In the genomic region with DNA sequence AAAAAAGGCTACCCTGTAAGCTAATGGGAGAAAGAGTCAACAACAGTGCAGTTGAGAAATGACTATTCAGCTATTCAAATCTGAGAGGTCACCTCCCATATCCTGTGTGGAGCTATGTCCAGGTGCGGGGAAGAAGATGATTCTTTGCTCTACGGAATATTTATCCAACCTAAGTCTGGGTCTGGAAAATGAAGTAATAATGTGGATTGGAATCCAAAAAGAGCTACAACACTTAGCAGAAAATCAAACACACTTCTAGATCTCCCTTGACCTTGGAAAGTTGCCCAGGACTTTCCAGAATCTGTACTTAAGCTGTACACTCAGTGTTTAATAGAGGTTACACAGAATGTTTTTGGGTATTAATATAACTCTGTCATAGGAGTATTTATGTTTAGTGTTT, we compare ENCODE assay signal across 23 cellular contexts.
DNase-seq lines count a peak whose midpoint lies in the region; ATAC-seq, FAIRE-seq and TF ChIP-seq lines count a peak whose summit lies in the region.
"Had no signal": no experiment of that assay in that cellular context is flagged by ENCODE, and none has a peak within 500 bp of the region (broad histone marks: within the 10 kb centered on the region; RNA-seq: fewer than 3 reads in every experiment).

No MANE protein-coding gene starts in this region.

- H3K27ac Mint-ChIP-seq in activated T-helper 17 cell treated with anti-CD3 and anti-CD28 coated beads, Interleukin-2, amount 50 U/mL, for 72 hours: no peak overlapping the region
- H3K27ac Mint-ChIP-seq: activated CD8-positive, alpha-beta T cell treated with anti-CD3 and anti-CD28 coated beads, Interleukin-2, amount 10 ng/mL, durations not matched to agents 7 days and 5 days; activated naive CD4-positive, alpha-beta T cell treated with anti-CD3 and anti-CD28 coated beads for 36 hours; natural killer cell treated with Interleukin-12 subunit alpha and Interleukin-12 subunit beta and Interleukin-15 and Interleukin-18, amount 100 ng/mL, for 72 hours had no signal

- H3K36me3 Mint-ChIP-seq in activated T-helper 17 cell treated with anti-CD3 and anti-CD28 coated beads, Interleukin-2, amount 50 U/mL, for 72 hours (ENCODE audit: low read depth): no peaks in the 10 kb centered on the region
- H3K36me3 Mint-ChIP-seq: natural killer cell treated with Interleukin-12 subunit alpha and Interleukin-12 subunit beta and Interleukin-15 and Interleukin-18, amount 100 ng/mL, for 72 hours had no signal

- no peaks in the 10 kb centered on the region for H3K4me1 Mint-ChIP-seq in activated T-helper 17 cell treated with anti-CD3 and anti-CD28 coated beads, Interleukin-2, amount 50 U/mL, for 72 hours

- no peaks in the 10 kb centered on the region for H3K9me3 Mint-ChIP-seq in activated T-helper 17 cell treated with anti-CD3 and anti-CD28 coated beads, Interleukin-2, amount 50 U/mL, for 72 hours
- H3K9me3 Mint-ChIP-seq: activated naive CD4-positive, alpha-beta T cell treated with anti-CD3 and anti-CD28 coated beads for 36 hours had no signal

- H3K4me3 ChIP-seq in fibroblast of villous mesenchyme (ENCODE audit: low read depth, low read length): no peak overlapping the region
- H3K4me3 ChIP-seq: HAP-1, tibial nerve had no signal

- H3K4me3 Mint-ChIP-seq in activated T-helper 17 cell treated with anti-CD3 and anti-CD28 coated beads, Interleukin-2, amount 50 U/mL, for 72 hours: no peak overlapping the region
- H3K4me3 Mint-ChIP-seq: activated CD8-positive, alpha-beta T cell treated with anti-CD3 and anti-CD28 coated beads, Interleukin-2, amount 10 ng/mL, durations not matched to agents 7 days and 5 days; activated naive CD4-positive, alpha-beta T cell treated with anti-CD3 and anti-CD28 coated beads for 36 hours; natural killer cell treated with Interleukin-12 subunit alpha and Interleukin-12 subunit beta and Interleukin-15 and Interleukin-18, amount 100 ng/mL, for 72 hours had no signal

- no peak for FAIRE-seq in HTR-8/SVneo (lab: Jason Lieb, UNC)
- FAIRE-seq: kidney had no signal

- no peaks in the 10 kb centered on the region for H3K27me3 Mint-ChIP-seq in activated T-helper 17 cell treated with anti-CD3 and anti-CD28 coated beads, Interleukin-2, amount 50 U/mL, for 72 hours
- H3K27me3 Mint-ChIP-seq: natural killer cell treated with Interleukin-12 subunit alpha and Interleukin-12 subunit beta and Interleukin-15 and Interleukin-18, amount 100 ng/mL, for 72 hours had no signal

- ATAC-seq in activated T-helper 17 cell treated with anti-CD3 and anti-CD28 coated beads, Interleukin-2, amount 50 U/mL, for 72 hours (replicated peaks): no peak
- no peak for ATAC-seq in HG03045 (IDR thresholded peaks at IDR 0.05; ENCODE audit: unreplicated experiment)
- ATAC-seq: activated CD8-positive, alpha-beta T cell treated with anti-CD3 and anti-CD28 coated beads, Interleukin-2, amount 10 ng/mL, durations not matched to agents 7 days and 5 days; natural killer cell treated with Interleukin-12 subunit alpha and Interleukin-12 subunit beta and Interleukin-15 and Interleukin-18, amount 100 ng/mL, for 72 hours had no signal

- DNase-seq in LHCN-M2 (ENCODE audit: low read depth) (peak; percentile 27), astrocyte of the hippocampus (ENCODE audit: low read depth, low spot score) (peak; percentile 39), fibroblast of villous mesenchyme (ENCODE audit: low read depth) (peak; percentile 55), smooth muscle cell of the brain vasculature (ENCODE audit: low read depth, low spot score) (peak; percentile 24), HTR-8/SVneo (ENCODE audit: insufficient read length, low spot score) (no peak)
- DNase-seq in activated CD4-positive, alpha-beta T cell treated with anti-CD3 and anti-CD28 coated beads, Interleukin-2, amount 50 U/mL, for 1 hour: no peak
- DNase-seq: activated CD4-positive, CD25-positive, alpha-beta regulatory T cell; activated CD8-positive, alpha-beta T cell treated with anti-CD3 and anti-CD28 coated beads, Interleukin-2, amount 10 ng/mL, durations not matched to agents 7 days and 5 days; activated naive CD4-positive, alpha-beta T cell treated with anti-CD3 and anti-CD28 coated beads for 36 hours; activated T-cell treated with anti-CD3 and anti-CD28 coated beads, Interleukin-2, amount 50 U/mL, for 1 hour; DMS79 treated with DMSO at 0.1 percent for 48 hours; kidney; mesendoderm; NCI-H1436; NCI-H526 treated with DMSO at 0.1 percent for 48 hours; posterior cingulate gyrus; stimulated activated naive CD4-positive, alpha-beta T cell; T1000 had no signal

- TF ChIP-seq CTCF in fibroblast of villous mesenchyme (IDR thresholded peaks at IDR 0.05; ENCODE audit: insufficient read depth, low read depth, low read length): no peak

Comparison
In these comparisons a context has a peak if more than half of its experiments do, and no peak if none do; other contexts are left out.
1. DNase-seq: peak in LHCN-M2 (single experiment), astrocyte of the hippocampus (single experiment), fibroblast of villous mesenchyme (single experiment) and smooth muscle cell of the brain vasculature (single experiment); none in activated CD4-positive, alpha-beta T cell treated with anti-CD3 and anti-CD28 coated beads, Interleukin-2, amount 50 U/mL, for 1 hour (single experiment) and HTR-8/SVneo (single experiment).